In genomic region chr1:10881046-10881445, GRCh38 we compare ENCODE assay signal across 17 cellular contexts.
DNase-seq lines count a peak whose midpoint lies in the region.
"Had no signal": no experiment of that assay in that cellular context is flagged by ENCODE, and none has a peak within 500 bp of the region (broad histone marks: within the 10 kb centered on the region; RNA-seq: fewer than 3 reads in every experiment).

No MANE protein-coding gene starts in this region.

- intact Hi-C loops in head of caudate nucleus (cut with DNase I): no loop called here

- DNase-seq in NCI-H1092 treated with DMSO at 0.1 percent for 48 hours (lab: John Stamatoyannopoulos, UW): peak; percentile 38
- DNase-seq in NCI-H1092 (lab: John Stamatoyannopoulos, UW): no peak
- peak; percentile 52 for DNase-seq in NCI-H510A treated with DMSO at 0.1 percent for 48 hours (lab: John Stamatoyannopoulos, UW)
- DNase-seq in NCI-H510A (lab: John Stamatoyannopoulos, UW): no peak
- DNase-seq in head of caudate nucleus: peak in 32 of 42 donors; percentile 7 to 81 (median 40)
- DNase-seq in putamen (ENCODE audit: low spot score): peak; percentile 35
- no peak for DNase-seq in SW480 (ENCODE audit: low spot score)
- DNase-seq: 8988T; ACHN; AML-193; BE2C; CD4-positive, alpha-beta T cell; CD8-positive, alpha-beta memory T cell; DMS 273 treated with DMSO at 0.1 percent for 48 hours; DND-41; GOT3; HFFc6 had no signal

Comparison
In these comparisons a context has a peak if more than half of its experiments do, and no peak if none do; other contexts are left out.
1. DNase-seq: peak in NCI-H1092 treated with DMSO at 0.1 percent for 48 hours (single experiment), NCI-H510A treated with DMSO at 0.1 percent for 48 hours (single experiment), head of caudate nucleus (32 of 42) and putamen (single experiment); none in NCI-H1092 (single experiment), NCI-H510A (single experiment) and SW480 (single experiment).